Comparison of ENCODE assay signal across 15 cellular contexts in genomic region chr4:162707962-162708361, GRCh38.
DNase-seq lines count a peak whose midpoint lies in the region; ATAC-seq and TF ChIP-seq lines count a peak whose summit lies in the region.
"Had no signal": no experiment of that assay in that cellular context is flagged by ENCODE, and none has a peak within 500 bp of the region (broad histone marks: within the 10 kb centered on the region; RNA-seq: fewer than 3 reads in every experiment).

No MANE protein-coding gene starts in this region.

- H2AFZ ChIP-seq in smooth muscle cell (ENCODE audit: low read depth), result peak overlapping the region; percentile 78
- H2AFZ ChIP-seq: GM23248, PC-9 had no signal

- TF ChIP-seq CTCF in smooth muscle cell (IDR thresholded peaks at IDR 0.05; ENCODE audit: borderline replicate concordance, insufficient read depth, poor library complexity, severe bottlenecking) (no peak), body of pancreas (IDR thresholded peaks at IDR 0.05) (no peak)

- no peaks in the 10 kb centered on the region for H3K9me3 ChIP-seq in smooth muscle cell (replicated peaks; ENCODE audit: low read depth)
- H3K9me3 ChIP-seq in body of pancreas, result no peaks in the 10 kb centered on the region
- H3K9me3 ChIP-seq: BE2C had no signal

- H3K27ac ChIP-seq in smooth muscle cell (ENCODE audit: low read depth) (no peak overlapping the region), body of pancreas (no peak overlapping the region)
- H3K27ac ChIP-seq: GM23248, PC-9 had no signal

- H3K27me3 ChIP-seq in smooth muscle cell (ENCODE audit: low read depth), result no peaks in the 10 kb centered on the region
- H3K27me3 ChIP-seq in body of pancreas, result no peaks in the 10 kb centered on the region
- H3K27me3 ChIP-seq: BE2C had no signal

- H3F3A ChIP-seq in smooth muscle cell (ENCODE audit: low read depth), result no peaks in the 10 kb centered on the region

- no peaks in the 10 kb centered on the region for H3K36me3 ChIP-seq in smooth muscle cell (ENCODE audit: low read depth)
- no peaks in the 10 kb centered on the region for H3K36me3 ChIP-seq in body of pancreas (replicated peaks in 1 of 2; ENCODE audit: insufficient read depth in 1 of 2, low read depth in 2 of 2)
- H3K36me3 ChIP-seq: BE2C had no signal

- no peaks in the 10 kb centered on the region for H3K79me2 ChIP-seq in smooth muscle cell (ENCODE audit: low read depth)

- H3K4me1 ChIP-seq in smooth muscle cell (ENCODE audit: low read depth), result no peaks in the 10 kb centered on the region
- no peaks in the 10 kb centered on the region for H3K4me1 ChIP-seq in body of pancreas
- H3K4me1 ChIP-seq: BE2C had no signal

- no peak overlapping the region for H3K4me2 ChIP-seq in smooth muscle cell
- H3K4me2 ChIP-seq: PC-9 had no signal

- intact Hi-C loops in body of pancreas (cut with DNase I), result no loop called here

- TF ChIP-seq POLR2A in body of pancreas (IDR thresholded peaks at IDR 0.05), result no peak

- H3K9ac ChIP-seq in smooth muscle cell (ENCODE audit: low read depth), result no peak overlapping the region
- H3K9ac ChIP-seq: GM23248 had no signal

- H3K4me3 ChIP-seq in smooth muscle cell (no peak overlapping the region), body of pancreas (no peak overlapping the region)
- H3K4me3 ChIP-seq: GM23248, PC-9 had no signal

- DNase-seq in smooth muscle cell (lab: John Stamatoyannopoulos, UW; ENCODE audit: unreplicated experiment) (no peak), body of pancreas (no peak), SK-N-DZ (ENCODE audit: low spot score) (no peak)
- DNase-seq in activated naive CD4-positive, alpha-beta T cell (lab: John Stamatoyannopoulos, UW), result no peak
- DNase-seq: BE2C; CD8-positive, alpha-beta T cell; GF-D8; GM23248; KG1; NCI-H1092 treated with DMSO at 0.1 percent for 48 hours; NCI-H1694 treated with DMSO at 0.1 percent for 48 hours; PC-9 had no signal

- H4K20me1 ChIP-seq in smooth muscle cell (ENCODE audit: low read depth), result no peaks in the 10 kb centered on the region

- peak; percentile 49 for ATAC-seq in GM18858 (IDR thresholded peaks at IDR 0.05; ENCODE audit: unreplicated experiment)
- ATAC-seq in GM21390 (IDR thresholded peaks at IDR 0.05; ENCODE audit: unreplicated experiment), result peak; percentile 85
- ATAC-seq in HG03025 (IDR thresholded peaks at IDR 0.05; ENCODE audit: low FRiP score, unreplicated experiment), result peak; percentile 53
- ATAC-seq in body of pancreas, result no peak
- ATAC-seq: CD8-positive, alpha-beta T cell had no signal
